12 cellular contexts compared by ENCODE assay signal in genomic region chr15:59237854-59238252, GRCh38. TPM values are rescaled to one million over a fixed set of nuclear protein-coding genes. Genes with fewer than 3 reads are reported as not detected.
DNase-seq lines count a peak whose midpoint lies in the region; ATAC-seq and TF ChIP-seq lines count a peak whose summit lies in the region.
"Had no signal": no experiment of that assay in that cellular context is flagged by ENCODE, and none has a peak within 500 bp of the region (broad histone marks: within the 10 kb centered on the region; RNA-seq: fewer than 3 reads in every experiment).

No MANE protein-coding gene starts in this region.

- H3K9me3 ChIP-seq in HUES48 (ENCODE audit: control insufficient read depth, insufficient read depth, low read length) (no peaks in the 10 kb centered on the region), endodermal cell (ENCODE audit: control insufficient read depth, low read length) (no peaks in the 10 kb centered on the region)
- H3K9me3 ChIP-seq: transverse colon had no signal

- H3K4me1 ChIP-seq in HUES48 (ENCODE audit: control insufficient read depth, insufficient read depth, low read length) (peaks cover 18% of the 10 kb centered on the region), endodermal cell (ENCODE audit: control insufficient read depth, insufficient read depth, low read length) (no peaks in the 10 kb centered on the region)

- CTCF ChIA-PET in activated CD4-positive, alpha-beta T cell treated with anti-CD3 and anti-CD28 coated beads, Interleukin-2, amount 10 ng/mL, durations not matched to agents 7 days and 5 days (lab: Charles Lee) = interaction anchor here (1.2 kb wide), 1 partner anchor 252 kb away, joined by 3 read pairs; no protein-coding TSS in a partner anchor

- H3K9ac ChIP-seq in HUES48 (ENCODE audit: low read depth, low read length) (no peak overlapping the region), endodermal cell (ENCODE audit: extremely low read depth, low read length, poor library complexity, severe bottlenecking) (no peak overlapping the region)

- H3K4me3 ChIP-seq in HUES48 (ENCODE audit: low read depth, low read length) (no peak overlapping the region), endodermal cell (ENCODE audit: low read length) (no peak overlapping the region)
- H3K4me3 ChIP-seq: transverse colon had no signal

- ATAC-seq in GM18873 (IDR thresholded peaks at IDR 0.05; ENCODE audit: low FRiP score, unreplicated experiment) (peak; percentile 46), HG02610 (IDR thresholded peaks at IDR 0.05; ENCODE audit: unreplicated experiment) (peak; percentile 56)

- H3K36me3 ChIP-seq in HUES48 (ENCODE audit: control insufficient read depth, insufficient read depth, low read length) (peaks cover 20% of the 10 kb centered on the region), endodermal cell (ENCODE audit: control insufficient read depth, insufficient read depth, low read length) (no peaks in the 10 kb centered on the region)

- H3K4me1 Mint-ChIP-seq in endodermal cell = peaks cover 7% of the 10 kb centered on the region
- H3K4me1 Mint-ChIP-seq in activated CD4-positive, alpha-beta T cell treated with anti-CD3 and anti-CD28 coated beads, Interleukin-2, amount 10 ng/mL, durations not matched to agents 7 days and 5 days = peaks cover 3% of the 10 kb centered on the region

- POLR2A ChIA-PET in activated CD4-positive, alpha-beta T cell treated with anti-CD3 and anti-CD28 coated beads, Interleukin-2, amount 10 ng/mL, durations not matched to agents 7 days and 5 days (lab: Charles Lee) = no interaction called here

- WGBS in endodermal cell (ENCODE audit: insufficient coverage in 1 of 2, insufficient read length in 1 of 2), 2 experiments = 79 to 93% methylated on average over 4 to 6 of the region's 6 CpGs

- no peaks in the 10 kb centered on the region for H3K27me3 Mint-ChIP-seq in endodermal cell (ENCODE audit: insufficient read depth)
- H3K27me3 Mint-ChIP-seq in activated CD4-positive, alpha-beta T cell treated with anti-CD3 and anti-CD28 coated beads, Interleukin-2, amount 10 ng/mL, durations not matched to agents 7 days and 5 days = peaks cover 9% of the 10 kb centered on the region

- DNase-seq in iris pigment epithelial cell (ENCODE audit: low read depth) = peak; percentile 31
- DNase-seq in GM19240 (ENCODE audit: insufficient read length, low spot score) = no peak
- DNase-seq in endodermal cell = no peak
- no peak for DNase-seq in activated CD4-positive, alpha-beta T cell treated with anti-CD3 and anti-CD28 coated beads, Interleukin-2, amount 10 ng/mL, durations not matched to agents 7 days and 5 days
- DNase-seq in cerebellar nuclear complex (lab: John Stamatoyannopoulos, UW) = no peak
- DNase-seq: NCI-H82, transverse colon had no signal

- no peak overlapping the region for H3K4me3 Mint-ChIP-seq in endodermal cell
- no peak overlapping the region for H3K4me3 Mint-ChIP-seq in activated CD4-positive, alpha-beta T cell treated with anti-CD3 and anti-CD28 coated beads, Interleukin-2, amount 10 ng/mL, durations not matched to agents 7 days and 5 days

- peaks cover 9% of the 10 kb centered on the region for H3K36me3 Mint-ChIP-seq in endodermal cell (ENCODE audit: low read depth)
- no peaks in the 10 kb centered on the region for H3K36me3 Mint-ChIP-seq in activated CD4-positive, alpha-beta T cell treated with anti-CD3 and anti-CD28 coated beads, Interleukin-2, amount 10 ng/mL, durations not matched to agents 7 days and 5 days (ENCODE audit: low read depth)

- H3K27me3 ChIP-seq in HUES48 (ENCODE audit: control insufficient read depth, insufficient read depth, low read length) (no peaks in the 10 kb centered on the region), endodermal cell (ENCODE audit: control insufficient read depth, insufficient read depth, low read length, poor library complexity, severe bottlenecking) (no peaks in the 10 kb centered on the region)
- H3K27me3 ChIP-seq: transverse colon had no signal

- no peak for TF ChIP-seq CTCF in endodermal cell (conservative IDR thresholded peaks at IDR 0.05)

- peak overlapping the region; percentile 34 for H3K27ac ChIP-seq in HUES48 (ENCODE audit: low read depth, low read length)
- no peak overlapping the region for H3K27ac ChIP-seq in endodermal cell (ENCODE audit: low read depth, low read length)
- H3K27ac ChIP-seq: transverse colon had no signal

- peaks cover 3% of the 10 kb centered on the region for H3K9me3 Mint-ChIP-seq in endodermal cell
- no peaks in the 10 kb centered on the region for H3K9me3 Mint-ChIP-seq in activated CD4-positive, alpha-beta T cell treated with anti-CD3 and anti-CD28 coated beads, Interleukin-2, amount 10 ng/mL, durations not matched to agents 7 days and 5 days

- H3K27ac Mint-ChIP-seq in endodermal cell = no peak overlapping the region
- no peak overlapping the region for H3K27ac Mint-ChIP-seq in activated CD4-positive, alpha-beta T cell treated with anti-CD3 and anti-CD28 coated beads, Interleukin-2, amount 10 ng/mL, durations not matched to agents 7 days and 5 days

RNA-seq across cellular contexts. Expression of gene LDHAL6B, which starts 31.2 kb away (rescaled TPM):
- not detected for total RNA-seq in endodermal cell
- not detected for polyA plus RNA-seq in endodermal cell (2013, experiment 1 of 2)
- polyA plus RNA-seq in endodermal cell (2013, experiment 2 of 2) = not detected
- total RNA-seq in activated CD4-positive, alpha-beta T cell treated with anti-CD3 and anti-CD28 coated beads, Interleukin-2, amount 10 ng/mL, durations not matched to agents 7 days and 5 days = not detected
- total RNA-seq: Daoy, fibroblast of lung, transverse colon had no signal
- polyA plus RNA-seq: fibroblast of lung had no signal
